ENCODE assay signal across 9 cellular contexts in the genomic region with DNA sequence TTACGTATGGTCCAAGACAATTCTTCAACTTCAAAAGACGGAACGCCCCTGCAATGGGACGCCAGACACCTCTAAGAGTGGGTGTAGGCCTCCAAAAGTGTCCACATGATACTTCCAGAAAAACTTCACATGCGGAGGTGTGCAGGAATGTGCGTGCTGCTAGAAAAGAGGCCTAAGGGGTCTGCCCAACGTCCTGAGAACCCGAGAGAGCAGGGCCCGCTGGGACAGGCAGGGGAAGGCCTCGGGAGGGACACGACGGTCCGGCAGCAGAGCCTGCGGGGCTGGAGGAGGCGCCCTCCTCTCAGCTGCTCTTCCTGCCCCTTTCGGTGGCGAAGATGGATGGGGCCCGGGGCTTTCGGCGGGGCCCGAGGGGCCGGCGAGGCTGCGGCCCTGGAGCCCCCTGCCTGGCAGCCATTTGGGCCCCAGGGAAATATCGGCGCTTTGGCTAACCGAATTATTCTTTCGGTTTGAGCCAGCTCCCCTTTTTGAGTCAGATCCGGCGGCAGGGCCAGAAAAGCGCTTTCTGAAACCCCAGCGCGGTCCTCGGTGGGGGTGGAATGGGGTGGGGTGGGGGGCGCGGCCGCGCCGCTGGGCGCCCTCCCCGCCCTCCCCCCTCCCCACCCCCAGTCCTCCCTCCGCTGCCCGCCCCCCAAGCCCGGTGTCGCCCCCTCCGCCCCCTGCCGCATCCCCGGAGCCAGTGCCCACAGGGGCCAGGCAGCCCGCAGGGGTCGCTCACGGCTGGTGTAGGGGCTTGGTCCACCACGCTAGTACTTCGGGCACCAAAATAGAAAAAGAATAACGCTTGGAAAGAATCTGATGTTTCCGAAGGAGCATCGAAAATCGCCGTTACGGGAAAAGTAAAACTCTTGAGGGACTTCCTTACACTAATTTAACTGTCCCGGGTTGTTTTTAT. TPM values are rescaled to one million over a fixed set of nuclear protein-coding genes. Genes with fewer than 3 reads are reported as not detected.
DNase-seq lines count a peak whose midpoint lies in the region; ATAC-seq, FAIRE-seq and TF ChIP-seq lines count a peak whose summit lies in the region.
"Had no signal": no experiment of that assay in that cellular context is flagged by ENCODE, and none has a peak within 500 bp of the region (broad histone marks: within the 10 kb centered on the region; RNA-seq: fewer than 3 reads in every experiment).

No MANE protein-coding gene starts in this region.

- intact Hi-C loops in HepG2 (cut with micrococcal nuclease; ENCODE audit: unreplicated experiment): no loop called here

- H2AFZ ChIP-seq in HepG2 (ENCODE audit: low read length): no peak overlapping the region

- DNase-seq in HepG2 (ENCODE audit: low spot score) (no peak), T-helper 22 cell (ENCODE audit: low read depth) (peak; percentile 31), caudate nucleus (lab: John Stamatoyannopoulos, UW) (peak in 2 of 61 donors; percentile 17 to 28), NCI-H774 (lab: John Stamatoyannopoulos, UW) (no peak)
- DNase-seq in stimulated activated naive CD4-positive, alpha-beta T cell treated with Interleukin-2 at 50 U/mL for 16 hours (lab: John Stamatoyannopoulos, UW): peak; percentile 62

- H3K4me3 ChIP-seq in liver (ENCODE audit: low read depth in 1 of 3, low read length in 3 of 3) (peak overlapping the region in 2 of 3 donors; percentile 41 to 55), HepG2 (replicated peaks in 1 of 3; ENCODE audit: insufficient read depth in 1 of 3, low read depth in 2 of 3, low read length in 3 of 3) (no peak overlapping the region), mesodermal cell (ENCODE audit: extremely low read depth, insufficient read depth, low read length, poor library complexity, severe bottlenecking) (peak overlapping the region; percentile 22)

- no peaks in the 10 kb centered on the region for H3K79me2 ChIP-seq in HepG2 (ENCODE audit: insufficient read depth, low read length)

- no peak for TF ChIP-seq CTCF in liver (IDR thresholded peaks at IDR 0.05; ENCODE audit: low read depth, low read length, missing input control)
- TF ChIP-seq CTCF in HepG2 (CRISPR knock-in tag; IDR thresholded peaks at IDR 0.05): no peak

- POLR2A ChIA-PET in HepG2 (lab: Yijun Ruan, JAX): no interaction called here

- no TSS peak for BruUV-seq in HepG2 (replicated peaks; lab: Mats Ljungman, UMichigan)

- ATAC-seq in HepG2: no peak
- no peak for ATAC-seq in GM18861 (IDR thresholded peaks at IDR 0.05; ENCODE audit: unreplicated experiment)

- WGBS in liver: 24% methylated on average over 60 of the region's 60 CpGs
- 68% methylated on average over 60 of the region's 60 CpGs for WGBS in HepG2 (ENCODE audit: low lambda C conversion rate)
- WGBS in mesodermal cell (ENCODE audit: insufficient coverage in 2 of 2), 2 experiments: 16 to 26% methylated on average over 32 to 38 of the region's 60 CpGs

- no peak for TF ChIP-seq POLR2A in HepG2 (IDR thresholded peaks at IDR 0.05; ENCODE audit: insufficient read depth in 1 of 2, low read depth in 2 of 2, low read length in 2 of 2)

- TF ChIP-seq RAD21 in liver (IDR thresholded peaks at IDR 0.05): peak in 1 of 2 donors; percentile 14
- TF ChIP-seq RAD21 in HepG2 (CRISPR knock-in tag; IDR thresholded peaks at IDR 0.05): no peak

- peaks cover 0 to 4% (median under 1%) of the 10 kb centered on the region in 4 donors for H3K4me1 ChIP-seq in liver (ENCODE audit: control insufficient read depth in 4 of 4, insufficient read depth in 4 of 4, low read length in 3 of 4)
- peaks cover 13% of the 10 kb centered on the region; the same call in 1 of the 2 replicates for H3K4me1 ChIP-seq in HepG2 (ENCODE audit: insufficient read depth, low read length)
- H3K4me1 ChIP-seq in mesodermal cell (ENCODE audit: control insufficient read depth, insufficient read depth, low read length, poor library complexity, severe bottlenecking): peaks cover 25% of the 10 kb centered on the region

- no peaks in the 10 kb centered on the region for H3K36me3 ChIP-seq in liver (ENCODE audit: control insufficient read depth in 4 of 4, insufficient read depth in 3 of 4, low read depth in 1 of 4, low read length in 3 of 4)
- H3K36me3 ChIP-seq in HepG2 (replicated peaks in 1 of 2; ENCODE audit: control insufficient read depth in 1 of 2, insufficient read depth in 2 of 2, low read length in 2 of 2): no peaks in the 10 kb centered on the region
- H3K36me3 ChIP-seq in mesodermal cell (ENCODE audit: control insufficient read depth, insufficient read depth, low read length): no peaks in the 10 kb centered on the region

- H3K9me3 ChIP-seq in liver (ENCODE audit: control insufficient read depth in 4 of 4, low read length in 3 of 4) (no peaks in the 10 kb centered on the region), HepG2 (ENCODE audit: low read length) (no peaks in the 10 kb centered on the region), mesodermal cell (ENCODE audit: control insufficient read depth, low read length) (no peaks in the 10 kb centered on the region)

- no peak overlapping the region for H3K4me2 ChIP-seq in HepG2 (ENCODE audit: low read depth, low read length)

- no peak for FAIRE-seq in HepG2 (lab: Jason Lieb, UNC)
- FAIRE-seq: endometrium had no signal

- in situ Hi-C loops in HepG2 (cut with HindIII; ENCODE audit: extremely low pct_ligation_motif_present, low pct_unique_long_range_greater_than_20kb): no loop called here

- CTCF ChIA-PET in HepG2 (lab: Yijun Ruan, JAX; ENCODE audit: low intra/inter-chr PET ratio, low total read pairs): no interaction called here

- no peaks in the 10 kb centered on the region for H3K27me3 ChIP-seq in liver (ENCODE audit: control insufficient read depth in 4 of 4, insufficient read depth in 4 of 4, low read length in 3 of 4)
- H3K27me3 ChIP-seq in HepG2 (ENCODE audit: control insufficient read depth in 1 of 2, insufficient read depth in 2 of 2, low read length in 2 of 2): peaks cover 22 to 74% of the 10 kb centered on the region in 2 experiments

- TF ChIP-seq EP300 in HepG2 (IDR thresholded peaks at IDR 0.05; ENCODE audit: low read depth in 2 of 2, low read length in 2 of 2): no peak
- no peak for TF ChIP-seq EP300 in HepG2 (CRISPR knock-in tag; IDR thresholded peaks at IDR 0.05; ENCODE audit: borderline replicate concordance)

- H4K20me1 ChIP-seq in HepG2 (ENCODE audit: insufficient read depth, low read length): no peaks in the 10 kb centered on the region

- H3K27ac ChIP-seq in liver (ENCODE audit: low read depth in 1 of 2, low read length in 2 of 2): peak overlapping the region; percentile 1 to 55
- H3K27ac ChIP-seq in HepG2 (ENCODE audit: extremely low read length, insufficient read depth, low read length): no peak overlapping the region
- H3K27ac ChIP-seq in caudate nucleus (ENCODE audit: low read depth, low read length): peak overlapping the region; percentile 48
- H3K27ac ChIP-seq in mesodermal cell (ENCODE audit: low read depth, low read length, severe bottlenecking): no peak overlapping the region

- peak overlapping the region; percentile 44 to 66 for H3K9ac ChIP-seq in liver (ENCODE audit: low read depth in 1 of 2, low read length in 2 of 2)
- no peak overlapping the region for H3K9ac ChIP-seq in HepG2 (ENCODE audit: insufficient read depth, low read depth, low read length)

RNA-seq across cellular contexts. Expression of gene ARID5A, which starts 9.2 kb away (rescaled TPM):
- total RNA-seq in liver (1 to 10 TPM; 7.4 to 9.3 TPM), HepG2 (2016; rRNA removed; fragmentation: Illumina TruSeq; extraction: Trizol) (8.0 and 9.5 TPM in 2 replicates)
- polyA plus RNA-seq in liver (10 to 100 TPM; 12.7 to 17.8 TPM), HepG2 (2011; rRNA removed) (6.0 and 7.4 TPM in 2 replicates)
- total RNA-seq in HepG2 (2016; cell fraction: cytosol; rRNA removed; fragmentation: Illumina TruSeq; extraction: Trizol; ENCODE audit: low read depth): 2.9 and 3.5 TPM in 2 replicates
- 8.1 and 9.8 TPM in 2 replicates for total RNA-seq in HepG2 (2016; cell fraction: insoluble cytoplasmic fraction; rRNA removed; fragmentation: Illumina TruSeq; extraction: Trizol)
- total RNA-seq in HepG2 (2016; cell fraction: membrane; rRNA removed; fragmentation: Illumina TruSeq; extraction: Trizol): 6.9 and 8.7 TPM in 2 replicates
- total RNA-seq in HepG2 (2016; cell fraction: nucleus; rRNA removed; fragmentation: Illumina TruSeq; extraction: Trizol): 7.0 and 7.5 TPM in 2 replicates
- 3.4 and 7.0 TPM in 2 replicates for polyA plus RNA-seq in HepG2 (2011; cell fraction: cytosol; rRNA removed)
- 11.9 and 13.3 TPM in 2 replicates for polyA plus RNA-seq in HepG2 (2011; cell fraction: nucleus; rRNA removed)
- 4.7 and 5.3 TPM in 2 replicates for polyA plus RNA-seq in HepG2 (2012)
- polyA plus RNA-seq in HepG2 (2016; cell fraction: cytosol; fragmentation: Illumina TruSeq; extraction: Trizol; ENCODE audit: low read depth): 3.1 and 4.1 TPM in 2 replicates
- polyA plus RNA-seq in HepG2 (2016; cell fraction: insoluble cytoplasmic fraction; fragmentation: Illumina TruSeq; extraction: Trizol; ENCODE audit: low read depth): 9.9 and 12.2 TPM in 2 replicates
- 6.1 and 8.5 TPM in 2 replicates for polyA plus RNA-seq in HepG2 (2016; cell fraction: membrane; fragmentation: Illumina TruSeq; extraction: Trizol; ENCODE audit: low read depth)
- polyA plus RNA-seq in HepG2 (2016; cell fraction: nucleus; fragmentation: Illumina TruSeq; extraction: Trizol; ENCODE audit: insufficient read depth, low read depth): 12.7 and 13.7 TPM in 2 replicates
- 1.4 and 6.4 TPM in 2 replicates for polyA minus RNA-seq in HepG2 (2011; rRNA and poly(A)+ RNA removed; ENCODE audit: low replicate concordance)
- polyA minus RNA-seq in HepG2 (2011; cell fraction: cytosol; rRNA and poly(A)+ RNA removed): 3.0 and 4.0 TPM in 2 replicates
- 3.2 and 4.2 TPM in 2 replicates for polyA minus RNA-seq in HepG2 (2011; cell fraction: nucleus; rRNA and poly(A)+ RNA removed)
- polyA plus RNA-seq in mesodermal cell (2013, experiment 1 of 2): 7.7 TPM
- 5.0 TPM for polyA plus RNA-seq in mesodermal cell (2013, experiment 2 of 2)

RNA-seq across cellular contexts. Expression of gene NEURL3, which starts 22.2 kb away (rescaled TPM):
- total RNA-seq in liver: 1 to 10 TPM; 1.8 to 3.4 TPM
- polyA plus RNA-seq in liver: under 1 TPM; 0.61 to 0.97 TPM
- total RNA-seq in HepG2 (2016; rRNA removed; fragmentation: Illumina TruSeq; extraction: Trizol): 0.74 and 1.2 TPM in 2 replicates
- total RNA-seq in HepG2 (2016; cell fraction: cytosol; rRNA removed; fragmentation: Illumina TruSeq; extraction: Trizol; ENCODE audit: low read depth): 0.20 and 0.53 TPM in 2 replicates
- 0.73 and 1.4 TPM in 2 replicates for total RNA-seq in HepG2 (2016; cell fraction: insoluble cytoplasmic fraction; rRNA removed; fragmentation: Illumina TruSeq; extraction: Trizol)
- total RNA-seq in HepG2 (2016; cell fraction: membrane; rRNA removed; fragmentation: Illumina TruSeq; extraction: Trizol): 0.34 and 0.48 TPM in 2 replicates
- 0.62 and 0.63 TPM in 2 replicates for total RNA-seq in HepG2 (2016; cell fraction: nucleus; rRNA removed; fragmentation: Illumina TruSeq; extraction: Trizol)
- 0.16 and 0.48 TPM in 2 replicates for polyA plus RNA-seq in HepG2 (2011; rRNA removed)
- polyA plus RNA-seq in HepG2 (2011; cell fraction: cytosol; rRNA removed): 0.41 and 0.48 TPM in 2 replicates
- polyA plus RNA-seq in HepG2 (2011; cell fraction: nucleus; rRNA removed): 0.37 and 0.74 TPM in 2 replicates
- polyA plus RNA-seq in HepG2 (2012): 0.28 TPM in 1 of 2 replicates, not detected in the other
- 0.16 and 0.27 TPM in 2 replicates for polyA plus RNA-seq in HepG2 (2016; cell fraction: cytosol; fragmentation: Illumina TruSeq; extraction: Trizol; ENCODE audit: low read depth)
- 0.81 and 0.88 TPM in 2 replicates for polyA plus RNA-seq in HepG2 (2016; cell fraction: insoluble cytoplasmic fraction; fragmentation: Illumina TruSeq; extraction: Trizol; ENCODE audit: low read depth)
- polyA plus RNA-seq in HepG2 (2016; cell fraction: membrane; fragmentation: Illumina TruSeq; extraction: Trizol; ENCODE audit: low read depth): 0.49 and 0.50 TPM in 2 replicates
- 1.3 and 1.5 TPM in 2 replicates for polyA plus RNA-seq in HepG2 (2016; cell fraction: nucleus; fragmentation: Illumina TruSeq; extraction: Trizol; ENCODE audit: insufficient read depth, low read depth)
- not detected in 2 replicates for polyA minus RNA-seq in HepG2 (2011; rRNA and poly(A)+ RNA removed; ENCODE audit: low replicate concordance)
- polyA minus RNA-seq in HepG2 (2011; cell fraction: cytosol; rRNA and poly(A)+ RNA removed): not detected in 2 replicates
- not detected in 2 replicates for polyA minus RNA-seq in HepG2 (2011; cell fraction: nucleus; rRNA and poly(A)+ RNA removed)
- not detected for polyA plus RNA-seq in mesodermal cell (2013, experiment 1 of 2)
- polyA plus RNA-seq in mesodermal cell (2013, experiment 2 of 2): not detected

Comparison
In these comparisons a context has a peak if more than half of its experiments do, and no peak if none do; other contexts are left out.
1. H3K27ac ChIP-seq: peak in liver (2 of 2) and caudate nucleus (single experiment); none in HepG2 (single experiment) and mesodermal cell (single experiment).
2. H3K4me3 ChIP-seq: peak in liver (2 of 3) and mesodermal cell (single experiment); none in HepG2 (0 of 3).
3. DNase-seq: peak in T-helper 22 cell (single experiment) and stimulated activated naive CD4-positive, alpha-beta T cell treated with Interleukin-2 at 50 U/mL for 16 hours (single experiment); none in HepG2 (single experiment) and NCI-H774 (single experiment).